ENCODE assay signal across 8 cellular contexts in genomic region chr14:103846569-103847438, GRCh38. TPM values are rescaled to one million over a fixed set of nuclear protein-coding genes. Genes with fewer than 3 reads are reported as not detected.
DNase-seq lines count a peak whose midpoint lies in the region; ATAC-seq and TF ChIP-seq lines count a peak whose summit lies in the region.

No MANE protein-coding gene starts in this region.

- intact Hi-C loops in activated CD4-positive, alpha-beta memory T cell treated with anti-CD3 and anti-CD28 coated beads for 36 hours (cut with micrococcal nuclease) = loop anchor here (1.0 kb wide), 2 partner anchors 74 to 132 kb away; partner anchors contain the start of genes XRCC3 and ZFYVE21
- intact Hi-C loops in aorta (cut with DNase I) = no loop called here

- no peaks in the 10 kb centered on the region for H3K27me3 Mint-ChIP-seq in activated CD4-positive, alpha-beta memory T cell treated with anti-CD3 and anti-CD28 coated beads for 36 hours

- no peak for TF ChIP-seq CTCF in GM06990 (IDR thresholded peaks at IDR 0.05; ENCODE audit: insufficient read depth, low read length, poor library complexity, severe bottlenecking)

- POLR2A ChIA-PET in activated CD4-positive, alpha-beta memory T cell treated with anti-CD3 and anti-CD28 coated beads for 36 hours (lab: Charles Lee) = interaction anchor here (0.6 kb wide), 1 partner anchor 20 kb away, joined by 3 read pairs; no protein-coding TSS in a partner anchor

- H3K9me3 Mint-ChIP-seq in activated CD4-positive, alpha-beta memory T cell treated with anti-CD3 and anti-CD28 coated beads for 36 hours = no peaks in the 10 kb centered on the region

- under 1% methylated on average over 91 of the region's 93 CpGs for WGBS in HUES64
- WGBS in aorta, 2 donors = 2 to 3% methylated on average over 60 to 93 of the region's 93 CpGs

- peak overlapping the region; percentile 90 for H3K4me3 Mint-ChIP-seq in activated CD4-positive, alpha-beta memory T cell treated with anti-CD3 and anti-CD28 coated beads for 36 hours

- peak; percentile 34 for ATAC-seq in GM21576 (IDR thresholded peaks at IDR 0.05; ENCODE audit: unreplicated experiment)
- peak; percentile 10 for ATAC-seq in aorta (ENCODE audit: low FRiP score)

- H3K9me3 ChIP-seq in HUES64 (ENCODE audit: insufficient read depth, low read depth, low read length) = no peaks in the 10 kb centered on the region
- no peaks in the 10 kb centered on the region for H3K9me3 ChIP-seq in muscle layer of duodenum (ENCODE audit: control insufficient read depth in 1 of 2, low read length in 2 of 2)
- H3K9me3 ChIP-seq in aorta (ENCODE audit: control insufficient read depth, low read length) = no peaks in the 10 kb centered on the region

- H3K4me1 Mint-ChIP-seq in activated CD4-positive, alpha-beta memory T cell treated with anti-CD3 and anti-CD28 coated beads for 36 hours (ENCODE audit: low read depth) = peaks cover 12% of the 10 kb centered on the region

- H3K36me3 ChIP-seq in GM06990 (ENCODE audit: control insufficient read depth, insufficient read depth, low read length) (no peaks in the 10 kb centered on the region), HUES64 (ENCODE audit: insufficient read depth, low read length) (no peaks in the 10 kb centered on the region), muscle layer of duodenum (ENCODE audit: control insufficient read depth in 1 of 2, insufficient read depth in 2 of 2, low read length in 2 of 2) (no peaks in the 10 kb centered on the region), aorta (ENCODE audit: control insufficient read depth in 1 of 2, insufficient read depth in 2 of 2, low read length in 1 of 2) (no peaks in the 10 kb centered on the region)

- no peaks in the 10 kb centered on the region for H3K36me3 Mint-ChIP-seq in activated CD4-positive, alpha-beta memory T cell treated with anti-CD3 and anti-CD28 coated beads for 36 hours

- H3K4me1 ChIP-seq in HUES64 (ENCODE audit: insufficient read depth, low read length) = peaks cover 7% of the 10 kb centered on the region
- H3K4me1 ChIP-seq in muscle layer of duodenum (ENCODE audit: control insufficient read depth in 1 of 2, insufficient read depth in 2 of 2, low read length in 2 of 2) = peaks cover 7 to 17% of the 10 kb centered on the region in 2 donors
- peaks cover 2 to 3% of the 10 kb centered on the region in 2 donors for H3K4me1 ChIP-seq in aorta (ENCODE audit: control insufficient read depth in 1 of 2, insufficient read depth in 2 of 2, low read length in 2 of 2)

- DNase-seq in GM06990 (ENCODE audit: extremely low read depth, insufficient read length) (peak; percentile 47), epithelial cell of prostate (ENCODE audit: low read depth, low spot score) (no peak), aorta (peak in 1 of 2 donors; percentile 84), cerebellar nuclear complex (lab: John Stamatoyannopoulos, UW) (no peak)
- peak; percentile 38 for DNase-seq in activated CD4-positive, alpha-beta memory T cell treated with anti-CD3 and anti-CD28 coated beads for 36 hours

- H3K27ac Mint-ChIP-seq in activated CD4-positive, alpha-beta memory T cell treated with anti-CD3 and anti-CD28 coated beads for 36 hours = peak overlapping the region; percentile 61

- no peak overlapping the region for H3K27ac ChIP-seq in HUES64 (ENCODE audit: low read depth, low read length)
- H3K27ac ChIP-seq in epithelial cell of prostate = peak overlapping the region; percentile 68
- H3K27ac ChIP-seq in muscle layer of duodenum (ENCODE audit: low read length) = peak overlapping the region; percentile 67
- H3K27ac ChIP-seq in aorta (ENCODE audit: low read depth in 1 of 2, low read length in 2 of 2) = peak overlapping the region in 1 of 2 donors; percentile 41

- CTCF ChIA-PET in activated CD4-positive, alpha-beta memory T cell treated with anti-CD3 and anti-CD28 coated beads for 36 hours (lab: Charles Lee) = no interaction called here

- H3K4me3 ChIP-seq in GM06990 (replicated peaks; ENCODE audit: low read depth, low read length) (peak overlapping the region; percentile 62), HUES64 (ENCODE audit: low read length) (peak overlapping the region; percentile 80), muscle layer of duodenum (ENCODE audit: low read depth in 1 of 2, low read length in 2 of 2) (peak overlapping the region; percentile 82 to 90), aorta (ENCODE audit: low read length in 2 of 2) (peak overlapping the region; percentile 74 to 99)

- H3K27me3 ChIP-seq in GM06990 (replicated peaks; ENCODE audit: control insufficient read depth, insufficient read depth, low read length) (no peaks in the 10 kb centered on the region), HUES64 (ENCODE audit: insufficient read depth, low read length) (peaks cover 45% of the 10 kb centered on the region), muscle layer of duodenum (ENCODE audit: low read depth, low read length) (no peaks in the 10 kb centered on the region), aorta (ENCODE audit: control insufficient read depth in 1 of 2, insufficient read depth in 2 of 2, low read length in 1 of 2) (no peaks in the 10 kb centered on the region)

- no peak overlapping the region for H3K9ac ChIP-seq in HUES64 (ENCODE audit: low read depth, low read length)

RNA-seq across cellular contexts. Expression of gene PPP1R13B, which starts 0.6 kb away (rescaled TPM):
- 3.1 TPM for polyA plus RNA-seq in HUES64 (2013, experiment 1 of 2)
- 3.1 TPM for polyA plus RNA-seq in HUES64 (2013, experiment 2 of 2)
- total RNA-seq in activated CD4-positive, alpha-beta memory T cell treated with anti-CD3 and anti-CD28 coated beads for 36 hours = 10 to 100 TPM; 13.5 to 14.8 TPM
- 10 to 100 TPM; 24.8 to 44.0 TPM for total RNA-seq in aorta
- polyA plus RNA-seq in aorta = 1 to 10 TPM; 2.3 to 6.9 TPM

Comparison
In these comparisons a context has a peak if more than half of its experiments do, and no peak if none do; other contexts are left out.
1. DNase-seq: peak in GM06990 (single experiment) and activated CD4-positive, alpha-beta memory T cell treated with anti-CD3 and anti-CD28 coated beads for 36 hours (single experiment); none in epithelial cell of prostate (single experiment) and cerebellar nuclear complex (0 of 2).
2. Peak in every context shown above with its lines, with median percentiles within 50 percentile points of each other: H3K4me3 ChIP-seq.